ENCODE assay signal across 10 cellular contexts in genomic region chr12:2244013-2244861, GRCh38.
A peak's percentile ranks its signal among the peaks of the same experiment; 100 is the strongest.
DNase-seq lines count a peak whose midpoint lies in the region; ATAC-seq and TF ChIP-seq lines count a peak whose summit lies in the region.
"Had no signal": no experiment of that assay in that cellular context is flagged by ENCODE, and none has a peak within 500 bp of the region (broad histone marks: within the 10 kb centered on the region; RNA-seq: fewer than 3 reads in every experiment).

No MANE protein-coding gene starts in this region.

- TF ChIP-seq POLR2A in sigmoid colon (IDR thresholded peaks at IDR 0.05): no peak

- TF ChIP-seq EP300 in sigmoid colon (IDR thresholded peaks at IDR 0.05): peak in 1 of 4 donors; percentile 72

- 42 to 49% methylated on average over 8 of the region's 8 CpGs for WGBS in heart right ventricle, 2 donors
- 72 to 79% methylated on average over 8 of the region's 8 CpGs for WGBS in sigmoid colon, 2 donors

- H3K36me3 Mint-ChIP-seq in endothelial cell (ENCODE audit: low read depth, unreplicated experiment): no peaks in the 10 kb centered on the region
- no peaks in the 10 kb centered on the region for H3K36me3 Mint-ChIP-seq in activated naive CD8-positive, alpha-beta T cell treated with anti-CD3 and anti-CD28 coated beads for 36 hours

- no peak overlapping the region for H3K4me3 ChIP-seq in SJSA1
- H3K4me3 ChIP-seq in heart right ventricle: no peak overlapping the region
- no peak overlapping the region for H3K4me3 ChIP-seq in sigmoid colon
- H3K4me3 ChIP-seq: GM12878 had no signal

- no peak overlapping the region for H3K27ac Mint-ChIP-seq in endothelial cell (ENCODE audit: unreplicated experiment)
- H3K27ac Mint-ChIP-seq in activated naive CD8-positive, alpha-beta T cell treated with anti-CD3 and anti-CD28 coated beads for 36 hours: no peak overlapping the region

- TF ChIP-seq CTCF in heart right ventricle (IDR thresholded peaks at IDR 0.05) (no peak), sigmoid colon (IDR thresholded peaks at IDR 0.05) (no peak), endothelial cell (IDR thresholded peaks at IDR 0.05; ENCODE audit: unreplicated experiment) (no peak)

- no peaks in the 10 kb centered on the region for H3K9me3 Mint-ChIP-seq in endothelial cell (ENCODE audit: unreplicated experiment)
- no peaks in the 10 kb centered on the region for H3K9me3 Mint-ChIP-seq in activated naive CD8-positive, alpha-beta T cell treated with anti-CD3 and anti-CD28 coated beads for 36 hours

- no peak overlapping the region for H3K4me3 Mint-ChIP-seq in endothelial cell (ENCODE audit: unreplicated experiment)
- no peak overlapping the region for H3K4me3 Mint-ChIP-seq in activated naive CD8-positive, alpha-beta T cell treated with anti-CD3 and anti-CD28 coated beads for 36 hours

- intact Hi-C loops in heart right ventricle (cut with DNase I) (loop anchor here in 1 of 10 donors (5.0 kb wide), 1 partner anchor 38 kb away; no protein-coding TSS in a partner anchor), sigmoid colon (cut with DNase I) (no loop called here)

- H3K4me1 ChIP-seq in SJSA1 (replicated peaks) (peaks cover 59% of the 10 kb centered on the region), heart right ventricle (peaks cover 34 to 98% (median 68%) of the 10 kb centered on the region in 9 donors), sigmoid colon (peaks cover 0 to 95% (median 81%) of the 10 kb centered on the region in 4 donors)

- H3K9me3 ChIP-seq in SJSA1 (replicated peaks) (no peaks in the 10 kb centered on the region), heart right ventricle (no peaks in the 10 kb centered on the region), sigmoid colon (no peaks in the 10 kb centered on the region)

- H3K27me3 ChIP-seq in SJSA1 (replicated peaks) (no peaks in the 10 kb centered on the region), heart right ventricle (no peaks in the 10 kb centered on the region), sigmoid colon (no peaks in the 10 kb centered on the region)

- H3K27ac ChIP-seq in SJSA1 (peak overlapping the region; percentile 74), heart right ventricle (peak overlapping the region in 9 of 10 donors; percentile 28 to 72 (median 56)), sigmoid colon (peak overlapping the region; percentile 78 to 92 (median 84))

- no peaks in the 10 kb centered on the region for H3K36me3 ChIP-seq in SJSA1
- no peaks in the 10 kb centered on the region for H3K36me3 ChIP-seq in heart right ventricle
- no peaks in the 10 kb centered on the region for H3K36me3 ChIP-seq in sigmoid colon

- H3K27me3 Mint-ChIP-seq in endothelial cell (ENCODE audit: unreplicated experiment): peaks cover 3% of the 10 kb centered on the region
- H3K27me3 Mint-ChIP-seq in activated naive CD8-positive, alpha-beta T cell treated with anti-CD3 and anti-CD28 coated beads for 36 hours: no peaks in the 10 kb centered on the region

- H3K4me1 Mint-ChIP-seq in endothelial cell (ENCODE audit: unreplicated experiment): peaks cover 26% of the 10 kb centered on the region
- no peaks in the 10 kb centered on the region for H3K4me1 Mint-ChIP-seq in activated naive CD8-positive, alpha-beta T cell treated with anti-CD3 and anti-CD28 coated beads for 36 hours

- DNase-seq in HCEC 1CT (peak; percentile 89), SJSA1 (ENCODE audit: low read depth in 1 of 2, low spot score in 2 of 2) (peak; percentile 86 to 93), heart right ventricle (no peak), sigmoid colon (peak; percentile 87), cerebellar nuclear complex (lab: John Stamatoyannopoulos, UW) (no peak), endothelial cell (ENCODE audit: low spot score) (no peak)
- no peak for DNase-seq in activated naive CD8-positive, alpha-beta T cell treated with anti-CD3 and anti-CD28 coated beads for 36 hours
- DNase-seq: stimulated activated CD8-positive, alpha-beta memory T cell treated with anti-CD3 and anti-CD28 coated beads, Interleukin-4, amount 100 ng/mL, for 48 hours had no signal

- ATAC-seq in heart right ventricle (peak in 7 of 8 donors; percentile 14 to 64 (median 41)), HG03520 (IDR thresholded peaks at IDR 0.05; ENCODE audit: unreplicated experiment) (no peak)

Comparison
In these comparisons a context has a peak if more than half of its experiments do, and no peak if none do; other contexts are left out.
1. DNase-seq: peak in HCEC 1CT (single experiment), SJSA1 (2 of 2) and sigmoid colon (single experiment); none in heart right ventricle (0 of 2), cerebellar nuclear complex (0 of 2), endothelial cell (single experiment) and activated naive CD8-positive, alpha-beta T cell treated with anti-CD3 and anti-CD28 coated beads for 36 hours (single experiment).
2. Peak in every context shown above with its lines, with median percentiles within 50 percentile points of each other: H3K27ac ChIP-seq.